11 cellular contexts compared by ENCODE assay signal in the genomic region with DNA sequence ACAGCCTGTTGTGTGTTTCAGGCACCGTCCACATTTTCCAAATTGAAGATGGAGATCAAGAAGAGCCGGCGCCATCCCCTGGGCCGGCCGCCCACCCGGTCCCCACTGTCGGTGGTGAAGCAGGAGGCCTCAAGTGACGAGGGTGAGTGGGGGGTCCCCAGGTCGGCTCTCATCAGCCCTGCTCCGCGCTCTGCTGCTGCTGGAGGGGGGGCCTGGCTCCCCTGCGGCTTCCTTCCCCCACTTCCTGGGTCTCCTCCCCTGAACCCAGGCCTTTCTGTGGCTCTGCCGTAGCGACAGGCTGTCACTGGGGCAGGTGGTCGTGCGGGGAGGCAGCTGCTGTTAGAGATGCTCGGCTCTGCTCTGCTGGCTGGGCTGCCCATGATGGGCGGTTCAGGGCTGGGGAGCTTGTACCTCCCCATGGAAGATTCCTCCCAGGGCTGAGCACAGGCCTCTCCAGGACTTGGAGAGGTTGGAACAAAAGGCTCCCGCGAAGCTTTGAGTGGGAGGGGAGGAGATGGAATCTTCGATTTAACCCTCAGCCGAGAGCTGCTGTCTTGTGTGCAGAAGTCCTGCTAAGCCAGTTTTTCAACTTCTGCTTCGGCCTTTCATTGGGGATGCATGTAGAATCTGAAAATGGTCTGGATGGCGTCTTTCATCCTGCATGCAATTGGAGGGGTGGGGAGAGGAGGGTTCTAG.
A peak's percentile ranks its signal among the peaks of the same experiment; 100 is the strongest.
DNase-seq lines count a peak whose midpoint lies in the region; ATAC-seq and TF ChIP-seq lines count a peak whose summit lies in the region.
"Had no signal": no experiment of that assay in that cellular context is flagged by ENCODE, and none has a peak within 500 bp of the region (broad histone marks: within the 10 kb centered on the region; RNA-seq: fewer than 3 reads in every experiment).

No MANE protein-coding gene starts in this region.

- H3K27me3 Mint-ChIP-seq in natural killer cell (ENCODE audit: low read depth in 2 of 2), result peaks cover 0 to 2% of the 10 kb centered on the region in 2 donors
- no peaks in the 10 kb centered on the region for H3K27me3 Mint-ChIP-seq in natural killer cell treated with Interleukin-12 subunit alpha and Interleukin-12 subunit beta and Interleukin-15 and Interleukin-18, amount 100 ng/mL, for 72 hours

- CTCF ChIA-PET in RWPE1 (lab: Yijun Ruan, JAX), result interaction anchor here (0.5 kb wide), 1 partner anchor 177 kb away, joined by 5 read pairs; no protein-coding TSS in a partner anchor

- H3K4me1 ChIP-seq in iPS-20b (ENCODE audit: insufficient read depth, low read length), result peaks cover 17% of the 10 kb centered on the region; the same call in 1 of the 2 replicates

- intact Hi-C loops in natural killer cell (cut with micrococcal nuclease), result no loop called here

- H3K27ac Mint-ChIP-seq in natural killer cell, result peak overlapping the region; percentile 36 to 91
- no peak overlapping the region for H3K27ac Mint-ChIP-seq in natural killer cell treated with Interleukin-12 subunit alpha and Interleukin-12 subunit beta and Interleukin-15 and Interleukin-18, amount 100 ng/mL, for 72 hours
- H3K27ac Mint-ChIP-seq: activated T-helper 2 cell treated with anti-CD3 and anti-CD28 coated beads, Interferon-gamma antibody, Interleukin-2, Interleukin-4, amounts not matched to agents 10 μg/mL and 5 μg/mL and 100 μg/mL, durations not matched to agents 14 hours and 24 hours and 36 hours had no signal

- H3K36me3 ChIP-seq in iPS-20b (ENCODE audit: insufficient read depth, low read depth, low read length), result peaks cover 7% of the 10 kb centered on the region; the same call in 1 of the 2 replicates

- ATAC-seq in natural killer cell (no peak), GM18511 (IDR thresholded peaks at IDR 0.05; ENCODE audit: unreplicated experiment) (no peak), omental fat pad (ENCODE audit: low FRiP score) (no peak), GM21737 (IDR thresholded peaks at IDR 0.05; ENCODE audit: unreplicated experiment) (no peak)
- ATAC-seq in natural killer cell treated with Interleukin-12 subunit alpha and Interleukin-12 subunit beta and Interleukin-15 and Interleukin-18, amount 100 ng/mL, for 72 hours, result no peak

- H3K27me3 ChIP-seq in iPS-20b (ENCODE audit: insufficient read depth, low read length), result no peaks in the 10 kb centered on the region

- H3K9me3 Mint-ChIP-seq in natural killer cell, result no peaks in the 10 kb centered on the region
- H3K9me3 Mint-ChIP-seq in natural killer cell treated with Interleukin-12 subunit alpha and Interleukin-12 subunit beta and Interleukin-15 and Interleukin-18, amount 100 ng/mL, for 72 hours, result no peaks in the 10 kb centered on the region
- H3K9me3 Mint-ChIP-seq: activated T-helper 2 cell treated with anti-CD3 and anti-CD28 coated beads, Interferon-gamma antibody, Interleukin-2, Interleukin-4, amounts not matched to agents 10 μg/mL and 5 μg/mL and 100 μg/mL, durations not matched to agents 14 hours and 24 hours and 36 hours had no signal

- H3K4me3 Mint-ChIP-seq in natural killer cell, result peak overlapping the region; percentile 85
- H3K4me3 Mint-ChIP-seq in natural killer cell treated with Interleukin-12 subunit alpha and Interleukin-12 subunit beta and Interleukin-15 and Interleukin-18, amount 100 ng/mL, for 72 hours, result no peak overlapping the region

- no peaks in the 10 kb centered on the region for H3K9me3 ChIP-seq in iPS-20b (ENCODE audit: insufficient read depth, low read depth, low read length)

- POLR2A ChIA-PET in RWPE1 (lab: Yijun Ruan, JAX; ENCODE audit: low non-redundant PET), result no interaction called here

- peak overlapping the region; percentile 53; the same call in 1 of the 2 replicates for H3K9ac ChIP-seq in iPS-20b (ENCODE audit: low read depth, low read length)

- no peaks in the 10 kb centered on the region for H3K36me3 Mint-ChIP-seq in natural killer cell
- H3K36me3 Mint-ChIP-seq in natural killer cell treated with Interleukin-12 subunit alpha and Interleukin-12 subunit beta and Interleukin-15 and Interleukin-18, amount 100 ng/mL, for 72 hours, result no peaks in the 10 kb centered on the region

- TF ChIP-seq CTCF in natural killer cell (IDR thresholded peaks at IDR 0.05), result no peak
- no peak for TF ChIP-seq CTCF in RWPE1 (conservative IDR thresholded peaks at IDR 0.05; ENCODE audit: low read depth)
- TF ChIP-seq CTCF in omental fat pad (IDR thresholded peaks at IDR 0.05), result no peak

- DNase-seq in natural killer cell, result no peak
- DNase-seq in natural killer cell treated with Interleukin-12 subunit alpha and Interleukin-12 subunit beta and Interleukin-15 and Interleukin-18, amount 100 ng/mL, for 72 hours (ENCODE audit: low spot score), result no peak
- peak; percentile 31 for DNase-seq in RWPE1 (ENCODE audit: low spot score)
- no peak for DNase-seq in NCI-H1092 treated with DMSO at 0.1 percent for 48 hours (lab: John Stamatoyannopoulos, UW)
- no peak for DNase-seq in omental fat pad (ENCODE audit: low spot score)
- DNase-seq: IMR-90, SHP77 treated with DMSO at 0.1 percent for 48 hours had no signal

- no peak overlapping the region for H3K27ac ChIP-seq in RWPE1
- H3K27ac ChIP-seq in iPS-20b (ENCODE audit: low read length), result no peak overlapping the region

- H3K4me1 Mint-ChIP-seq in natural killer cell, result peaks cover 21 to 29% of the 10 kb centered on the region in 2 donors
- H3K4me1 Mint-ChIP-seq in natural killer cell treated with Interleukin-12 subunit alpha and Interleukin-12 subunit beta and Interleukin-15 and Interleukin-18, amount 100 ng/mL, for 72 hours (ENCODE audit: low read depth in 2 of 2), result peaks cover 11 to 16% of the 10 kb centered on the region in 2 donors

- no peak overlapping the region for H3K4me3 ChIP-seq in iPS-20b (ENCODE audit: low read length)

Comparison
In these comparisons a context has a peak if more than half of its experiments do, and no peak if none do; other contexts are left out.
1. H3K27ac Mint-ChIP-seq: peak in natural killer cell (2 of 2); none in natural killer cell treated with Interleukin-12 subunit alpha and Interleukin-12 subunit beta and Interleukin-15 and Interleukin-18, amount 100 ng/mL, for 72 hours (0 of 2).